In genomic region chr1:147497826-147498225, GRCh38 we compare ENCODE assay signal across 26 cellular contexts.
"Had no signal": no experiment of that assay in that cellular context is flagged by ENCODE, and none has a peak within 500 bp of the region (broad histone marks: within the 10 kb centered on the region; RNA-seq: fewer than 3 reads in every experiment).

No MANE protein-coding gene starts in this region.

- DNase-seq: activated CD4-positive, alpha-beta memory T cell treated with anti-CD3 and anti-CD28 coated beads, Interleukin-2, amount 10 ng/mL, durations not matched to agents 7 days and 5 days; activated CD4-positive, alpha-beta T cell treated with anti-CD3 and anti-CD28 coated beads for 1 hour; activated CD4-positive, alpha-beta T cell treated with anti-CD3 and anti-CD28 coated beads for 4 hours; activated CD4-positive, alpha-beta T cell treated with anti-CD3 and anti-CD28 coated beads, Interleukin-2, amount 10 ng/mL, durations not matched to agents 7 days and 5 days; activated CD4-positive, alpha-beta T cell treated with anti-CD3 and anti-CD28 coated beads, Interleukin-2, amount 50 U/mL, for 4 hours; activated CD8-positive, alpha-beta memory T cell treated with anti-CD3 and anti-CD28 coated beads, Interleukin-2, amount 50 U/mL, for 48 hours; activated gamma-delta T cell; activated naive CD4-positive, alpha-beta T cell; activated naive CD4-positive, alpha-beta T cell treated with anti-CD3 and anti-CD28 coated beads, Interleukin-2, amount 50 U/mL, for 16 hours; activated T-cell treated with anti-CD3 and anti-CD28 coated beads for 4 hours; activated T-cell treated with anti-CD3 and anti-CD28 coated beads, Interleukin-2, amount 50 U/mL, for 24 hours; activated T-cell treated with anti-CD3 and anti-CD28 coated beads, Interleukin-2, amount 50 U/mL, for 72 hours; amygdala; aorta; body of pancreas; caudate nucleus; cortex of kidney; effector CD8-positive, alpha-beta T cell; esophagus squamous epithelium; foreskin melanocyte; head of caudate nucleus; T-helper 2 cell had no signal

- H3K36me3 Mint-ChIP-seq: activated naive CD8-positive, alpha-beta T cell; WTC11 had no signal

- H3K4me3 Mint-ChIP-seq: activated CD4-positive, alpha-beta memory T cell treated with anti-CD3 and anti-CD28 coated beads, Interleukin-2, amount 10 ng/mL, durations not matched to agents 7 days and 5 days; activated CD4-positive, alpha-beta T cell treated with anti-CD3 and anti-CD28 coated beads, Interleukin-2, amount 10 ng/mL, durations not matched to agents 7 days and 5 days; activated naive CD8-positive, alpha-beta T cell; activated T-cell treated with anti-CD3 and anti-CD28 coated beads, Interleukin-2, amount 50 U/mL, for 24 hours; activated T-cell treated with anti-CD3 and anti-CD28 coated beads, Interleukin-2, amount 50 U/mL, for 72 hours; WTC11 had no signal

- H3K4me3 ChIP-seq: body of pancreas, esophagus squamous epithelium, gastroesophageal sphincter had no signal

- H3K36me3 ChIP-seq: esophagus squamous epithelium, gastroesophageal sphincter had no signal

- H3K27me3 Mint-ChIP-seq: activated CD4-positive, alpha-beta T cell treated with anti-CD3 and anti-CD28 coated beads, Interleukin-2, amount 10 ng/mL, durations not matched to agents 7 days and 5 days; activated T-cell treated with anti-CD3 and anti-CD28 coated beads, Interleukin-2, amount 50 U/mL, for 24 hours had no signal

- H3K4me1 ChIP-seq: body of pancreas had no signal

- H3K27ac Mint-ChIP-seq: activated CD4-positive, alpha-beta memory T cell treated with anti-CD3 and anti-CD28 coated beads, Interleukin-2, amount 10 ng/mL, durations not matched to agents 7 days and 5 days; activated CD4-positive, alpha-beta T cell treated with anti-CD3 and anti-CD28 coated beads, Interleukin-2, amount 10 ng/mL, durations not matched to agents 7 days and 5 days; activated naive CD8-positive, alpha-beta T cell; activated T-cell treated with anti-CD3 and anti-CD28 coated beads, Interleukin-2, amount 50 U/mL, for 24 hours; activated T-cell treated with anti-CD3 and anti-CD28 coated beads, Interleukin-2, amount 50 U/mL, for 72 hours; WTC11 had no signal

- H3K27me3 ChIP-seq: body of pancreas, gastroesophageal sphincter had no signal

- H3K9me3 Mint-ChIP-seq: activated CD4-positive, alpha-beta memory T cell treated with anti-CD3 and anti-CD28 coated beads, Interleukin-2, amount 10 ng/mL, durations not matched to agents 7 days and 5 days; activated CD4-positive, alpha-beta T cell treated with anti-CD3 and anti-CD28 coated beads, Interleukin-2, amount 10 ng/mL, durations not matched to agents 7 days and 5 days; activated T-cell treated with anti-CD3 and anti-CD28 coated beads, Interleukin-2, amount 50 U/mL, for 24 hours; activated T-cell treated with anti-CD3 and anti-CD28 coated beads, Interleukin-2, amount 50 U/mL, for 72 hours; WTC11 had no signal

- H3K27ac ChIP-seq: body of pancreas, epithelial cell of prostate, esophagus squamous epithelium had no signal

- H3K9me3 ChIP-seq: body of pancreas, esophagus squamous epithelium, gastroesophageal sphincter had no signal
